Comparison of ENCODE assay signal across 1 cellular context in genomic region chr10:96092999-96093767, GRCh38.
TF ChIP-seq lines count a peak whose summit lies in the region.

No MANE protein-coding gene starts in this region.

TF ChIP-seq in HepG2, 621 proteins besides CTCF, POLR2A, EP300 and RAD21 (continued from another document and continues in another):
- TF ChIP-seq ETV6 (CRISPR knock-in tag; conservative IDR thresholded peaks at IDR 0.05) = no peak
- no peak for TF ChIP-seq FIP1L1 (IDR thresholded peaks at IDR 0.05; ENCODE audit: borderline replicate concordance, insufficient read depth, low read depth, low read length)
- TF ChIP-seq ZSCAN12 (CRISPR knock-in tag; IDR thresholded peaks at IDR 0.05) = no peak
- no peak for TF ChIP-seq TFE3 (CRISPR knock-in tag; IDR thresholded peaks at IDR 0.05)
- no peak for TF ChIP-seq UBTF (CRISPR knock-in tag; IDR thresholded peaks at IDR 0.05)
- TF ChIP-seq, protein P1, sequence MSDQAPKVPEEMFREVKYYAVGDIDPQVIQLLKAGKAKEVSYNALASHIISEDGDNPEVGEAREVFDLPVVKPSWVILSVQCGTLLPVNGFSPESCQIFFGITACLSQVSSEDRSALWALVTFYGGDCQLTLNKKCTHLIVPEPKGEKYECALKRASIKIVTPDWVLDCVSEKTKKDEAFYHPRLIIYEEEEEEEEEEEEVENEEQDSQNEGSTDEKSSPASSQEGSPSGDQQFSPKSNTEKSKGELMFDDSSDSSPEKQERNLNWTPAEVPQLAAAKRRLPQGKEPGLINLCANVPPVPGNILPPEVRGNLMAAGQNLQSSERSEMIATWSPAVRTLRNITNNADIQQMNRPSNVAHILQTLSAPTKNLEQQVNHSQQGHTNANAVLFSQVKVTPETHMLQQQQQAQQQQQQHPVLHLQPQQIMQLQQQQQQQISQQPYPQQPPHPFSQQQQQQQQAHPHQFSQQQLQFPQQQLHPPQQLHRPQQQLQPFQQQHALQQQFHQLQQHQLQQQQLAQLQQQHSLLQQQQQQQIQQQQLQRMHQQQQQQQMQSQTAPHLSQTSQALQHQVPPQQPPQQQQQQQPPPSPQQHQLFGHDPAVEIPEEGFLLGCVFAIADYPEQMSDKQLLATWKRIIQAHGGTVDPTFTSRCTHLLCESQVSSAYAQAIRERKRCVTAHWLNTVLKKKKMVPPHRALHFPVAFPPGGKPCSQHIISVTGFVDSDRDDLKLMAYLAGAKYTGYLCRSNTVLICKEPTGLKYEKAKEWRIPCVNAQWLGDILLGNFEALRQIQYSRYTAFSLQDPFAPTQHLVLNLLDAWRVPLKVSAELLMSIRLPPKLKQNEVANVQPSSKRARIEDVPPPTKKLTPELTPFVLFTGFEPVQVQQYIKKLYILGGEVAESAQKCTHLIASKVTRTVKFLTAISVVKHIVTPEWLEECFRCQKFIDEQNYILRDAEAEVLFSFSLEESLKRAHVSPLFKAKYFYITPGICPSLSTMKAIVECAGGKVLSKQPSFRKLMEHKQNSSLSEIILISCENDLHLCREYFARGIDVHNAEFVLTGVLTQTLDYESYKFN (CRISPR knock-in tag; conservative IDR thresholded peaks at IDR 0.05) = peak; percentile 89
- no peak for TF ChIP-seq AKNA (CRISPR knock-in tag; IDR thresholded peaks at IDR 0.05; ENCODE audit: borderline replicate concordance)
- TF ChIP-seq ZFP41 (CRISPR knock-in tag; IDR thresholded peaks at IDR 0.05; ENCODE audit: borderline replicate concordance) = no peak
- peak; percentile 63; the same call in 1 of the 2 replicates for TF ChIP-seq EHMT2 (IDR thresholded peaks at IDR 0.05; ENCODE audit: borderline replicate concordance, low read depth, low read length)
- TF ChIP-seq STAG1 (CRISPR knock-in tag; IDR thresholded peaks at IDR 0.05) = no peak
- no peak for TF ChIP-seq ZNF431 (CRISPR knock-in tag; IDR thresholded peaks at IDR 0.05; ENCODE audit: borderline replicate concordance, low read depth)
- no peak for TF ChIP-seq ZNF326 (CRISPR knock-in tag; IDR thresholded peaks at IDR 0.05; ENCODE audit: borderline replicate concordance)
- TF ChIP-seq MAFK (conservative IDR thresholded peaks at IDR 0.05 in 1 of 2, IDR thresholded peaks at IDR 0.05 in 1 of 2; ENCODE audit: low read length in 2 of 2) = no peak
- no peak for TF ChIP-seq NFATC3 (CRISPR knock-in tag; IDR thresholded peaks at IDR 0.05)
- no peak for TF ChIP-seq SP4 (CRISPR knock-in tag; IDR thresholded peaks at IDR 0.05)
- no peak for TF ChIP-seq PRDM15 (CRISPR knock-in tag; IDR thresholded peaks at IDR 0.05)
- no peak for TF ChIP-seq ZNF34 (CRISPR knock-in tag; IDR thresholded peaks at IDR 0.05; ENCODE audit: borderline replicate concordance)
- TF ChIP-seq EEA1 (CRISPR knock-in tag; IDR thresholded peaks at IDR 0.05; ENCODE audit: borderline replicate concordance) = no peak
- TF ChIP-seq ZNF704 (CRISPR knock-in tag; IDR thresholded peaks at IDR 0.05; ENCODE audit: borderline replicate concordance) = no peak
- TF ChIP-seq HNF4A (CRISPR knock-in tag; IDR thresholded peaks at IDR 0.05) = peak; percentile 91
- no peak for TF ChIP-seq NFE2L2 (IDR thresholded peaks at IDR 0.05; ENCODE audit: low read length)
- no peak for TF ChIP-seq EED (CRISPR knock-in tag; IDR thresholded peaks at IDR 0.05)
- TF ChIP-seq, protein P2, sequence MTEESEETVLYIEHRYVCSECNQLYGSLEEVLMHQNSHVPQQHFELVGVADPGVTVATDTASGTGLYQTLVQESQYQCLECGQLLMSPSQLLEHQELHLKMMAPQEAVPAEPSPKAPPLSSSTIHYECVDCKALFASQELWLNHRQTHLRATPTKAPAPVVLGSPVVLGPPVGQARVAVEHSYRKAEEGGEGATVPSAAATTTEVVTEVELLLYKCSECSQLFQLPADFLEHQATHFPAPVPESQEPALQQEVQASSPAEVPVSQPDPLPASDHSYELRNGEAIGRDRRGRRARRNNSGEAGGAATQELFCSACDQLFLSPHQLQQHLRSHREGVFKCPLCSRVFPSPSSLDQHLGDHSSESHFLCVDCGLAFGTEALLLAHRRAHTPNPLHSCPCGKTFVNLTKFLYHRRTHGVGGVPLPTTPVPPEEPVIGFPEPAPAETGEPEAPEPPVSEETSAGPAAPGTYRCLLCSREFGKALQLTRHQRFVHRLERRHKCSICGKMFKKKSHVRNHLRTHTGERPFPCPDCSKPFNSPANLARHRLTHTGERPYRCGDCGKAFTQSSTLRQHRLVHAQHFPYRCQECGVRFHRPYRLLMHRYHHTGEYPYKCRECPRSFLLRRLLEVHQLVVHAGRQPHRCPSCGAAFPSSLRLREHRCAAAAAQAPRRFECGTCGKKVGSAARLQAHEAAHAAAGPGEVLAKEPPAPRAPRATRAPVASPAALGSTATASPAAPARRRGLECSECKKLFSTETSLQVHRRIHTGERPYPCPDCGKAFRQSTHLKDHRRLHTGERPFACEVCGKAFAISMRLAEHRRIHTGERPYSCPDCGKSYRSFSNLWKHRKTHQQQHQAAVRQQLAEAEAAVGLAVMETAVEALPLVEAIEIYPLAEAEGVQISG (CRISPR knock-in tag; IDR thresholded peaks at IDR 0.05) = 0 out of 2 replicates have a peak, but pooled peaks have one; percentile 20
- TF ChIP-seq MXI1 (IDR thresholded peaks at IDR 0.05; ENCODE audit: borderline replicate concordance, low read depth, low read length) = no peak
- TF ChIP-seq, protein P3, sequence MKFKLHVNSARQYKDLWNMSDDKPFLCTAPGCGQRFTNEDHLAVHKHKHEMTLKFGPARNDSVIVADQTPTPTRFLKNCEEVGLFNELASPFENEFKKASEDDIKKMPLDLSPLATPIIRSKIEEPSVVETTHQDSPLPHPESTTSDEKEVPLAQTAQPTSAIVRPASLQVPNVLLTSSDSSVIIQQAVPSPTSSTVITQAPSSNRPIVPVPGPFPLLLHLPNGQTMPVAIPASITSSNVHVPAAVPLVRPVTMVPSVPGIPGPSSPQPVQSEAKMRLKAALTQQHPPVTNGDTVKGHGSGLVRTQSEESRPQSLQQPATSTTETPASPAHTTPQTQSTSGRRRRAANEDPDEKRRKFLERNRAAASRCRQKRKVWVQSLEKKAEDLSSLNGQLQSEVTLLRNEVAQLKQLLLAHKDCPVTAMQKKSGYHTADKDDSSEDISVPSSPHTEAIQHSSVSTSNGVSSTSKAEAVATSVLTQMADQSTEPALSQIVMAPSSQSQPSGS (CRISPR knock-in tag; IDR thresholded peaks at IDR 0.05) = 0 out of 2 replicates have a peak, but pooled peaks have one; percentile 20
- TF ChIP-seq, protein P4, sequence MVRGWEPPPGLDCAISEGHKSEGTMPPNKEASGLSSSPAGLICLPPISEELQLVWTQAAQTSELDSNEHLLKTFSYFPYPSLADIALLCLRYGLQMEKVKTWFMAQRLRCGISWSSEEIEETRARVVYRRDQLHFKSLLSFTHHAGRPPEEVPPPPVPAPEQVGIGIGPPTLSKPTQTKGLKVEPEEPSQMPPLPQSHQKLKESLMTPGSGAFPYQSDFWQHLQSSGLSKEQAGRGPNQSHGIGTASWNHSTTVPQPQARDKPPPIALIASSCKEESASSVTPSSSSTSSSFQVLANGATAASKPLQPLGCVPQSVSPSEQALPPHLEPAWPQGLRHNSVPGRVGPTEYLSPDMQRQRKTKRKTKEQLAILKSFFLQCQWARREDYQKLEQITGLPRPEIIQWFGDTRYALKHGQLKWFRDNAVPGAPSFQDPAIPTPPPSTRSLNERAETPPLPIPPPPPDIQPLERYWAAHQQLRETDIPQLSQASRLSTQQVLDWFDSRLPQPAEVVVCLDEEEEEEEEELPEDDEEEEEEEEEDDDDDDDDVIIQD (CRISPR knock-in tag; IDR thresholded peaks at IDR 0.05; ENCODE audit: low read depth) = 0 out of 2 replicates have a peak, but pooled peaks have one; percentile 13
- TF ChIP-seq CREM (IDR thresholded peaks at IDR 0.05) = peak; percentile 56
- TF ChIP-seq CREM (CRISPR knock-in tag; IDR thresholded peaks at IDR 0.05) = no peak
- TF ChIP-seq ZNF30 (CRISPR knock-in tag; IDR thresholded peaks at IDR 0.05) = no peak
- TF ChIP-seq NFRKB (IDR thresholded peaks at IDR 0.05) = no peak
- TF ChIP-seq HOXA5 (CRISPR knock-in tag; IDR thresholded peaks at IDR 0.05) = no peak
- TF ChIP-seq ZNF10 (CRISPR knock-in tag; IDR thresholded peaks at IDR 0.05; ENCODE audit: borderline replicate concordance, low read depth) = no peak
- TF ChIP-seq HDAC2 (CRISPR knock-in tag; IDR thresholded peaks at IDR 0.05) = peak; percentile 60; the same call in 1 of the 2 replicates
